26 cellular contexts compared by ENCODE assay signal in the genomic region with DNA sequence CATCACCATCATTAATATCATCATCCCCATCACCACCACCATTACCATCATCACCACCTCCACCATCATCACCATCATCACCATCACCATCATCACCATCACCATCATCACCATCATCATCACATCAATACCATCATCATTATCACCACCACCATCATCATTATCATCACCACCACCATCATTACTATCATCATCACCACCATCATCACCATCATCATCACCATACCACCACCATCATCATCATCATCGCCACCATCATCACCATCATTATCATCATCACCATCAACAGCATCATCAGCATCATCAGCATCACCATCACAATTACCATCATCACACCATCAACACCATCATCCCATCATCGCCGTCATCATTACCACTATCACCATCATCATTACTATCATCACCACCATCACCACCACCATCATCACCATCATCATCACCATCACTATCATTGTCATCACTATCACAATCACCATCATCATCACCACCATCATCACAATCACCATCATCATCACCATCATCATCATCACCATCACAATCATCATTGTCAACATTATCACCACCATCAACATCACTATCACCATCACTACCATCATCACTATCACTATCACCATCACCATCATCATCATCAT.
A peak's percentile ranks its signal among the peaks of the same experiment; 100 is the strongest.
DNase-seq lines count a peak whose midpoint lies in the region; ATAC-seq, FAIRE-seq and TF ChIP-seq lines count a peak whose summit lies in the region.
"Had no signal": no experiment of that assay in that cellular context is flagged by ENCODE, and none has a peak within 500 bp of the region (broad histone marks: within the 10 kb centered on the region; RNA-seq: fewer than 3 reads in every experiment).

No MANE protein-coding gene starts in this region.

- H3K4me1 ChIP-seq in K562 (replicated peaks in 1 of 2; ENCODE audit: control insufficient read depth in 2 of 2, insufficient read depth in 2 of 2, low read length in 2 of 2) = no peaks in the 10 kb centered on the region
- H3K4me1 ChIP-seq in endodermal cell (ENCODE audit: control insufficient read depth, insufficient read depth, low read length) = no peaks in the 10 kb centered on the region
- H3K4me1 ChIP-seq: A549; BE2C; BLaER1 treated with 17β-estradiol and CSF1 and Interleukin-3, amounts not matched to agents 10 nM and 100 nM had no signal

- H3K4me3 ChIP-seq in K562 = no peak overlapping the region
- H3K4me3 ChIP-seq in endodermal cell (ENCODE audit: low read length) = no peak overlapping the region
- H3K4me3 ChIP-seq in foreskin fibroblast (ENCODE audit: low read depth in 1 of 2, low read length in 2 of 2) = no peak overlapping the region
- H3K4me3 ChIP-seq: A549; BLaER1 treated with 17β-estradiol and CSF1 and Interleukin-3, amounts not matched to agents 10 nM and 100 nM; GM23248 had no signal

- H3K36me3 Mint-ChIP-seq in endodermal cell (ENCODE audit: low read depth) = no peaks in the 10 kb centered on the region
- H3K36me3 Mint-ChIP-seq: CD14-positive monocyte; CD8-positive, alpha-beta memory T cell had no signal

- H3K27ac Mint-ChIP-seq in endodermal cell = no peak overlapping the region
- H3K27ac Mint-ChIP-seq: CD14-positive monocyte; CD4-positive, alpha-beta T cell; CD8-positive, alpha-beta memory T cell; H9; HFFc6 had no signal

- CTCF ChIA-PET in K562 (lab: Yijun Ruan, JAX; ENCODE audit: low intra/inter-chr PET ratio) = no interaction called here

- no peak overlapping the region for H3K4me2 ChIP-seq in K562 (ENCODE audit: insufficient read depth, low read length)
- H3K4me2 ChIP-seq: A549; BLaER1 treated with 17β-estradiol and CSF1 and Interleukin-3, amounts not matched to agents 10 nM and 100 nM had no signal

- no TSS peak for BruUV-seq in K562 (replicated peaks; lab: Mats Ljungman, UMichigan)

- no peak overlapping the region for H2AFZ ChIP-seq in K562 (ENCODE audit: low read depth, low read length)
- H2AFZ ChIP-seq: GM23248 had no signal

- no peaks in the 10 kb centered on the region for H3K9me3 ChIP-seq in K562 (replicated peaks; ENCODE audit: control insufficient read depth, insufficient read depth, low read depth, low read length)
- H3K9me3 ChIP-seq in endodermal cell (ENCODE audit: control insufficient read depth, low read length) = no peaks in the 10 kb centered on the region
- H3K9me3 ChIP-seq: A549; BE2C; BLaER1 treated with 17β-estradiol and CSF1 and Interleukin-3, amounts not matched to agents 10 nM and 100 nM had no signal

- H3K27ac ChIP-seq in K562 (ENCODE audit: extremely low read depth, low read depth, low read length) (no peak overlapping the region), endodermal cell (ENCODE audit: low read depth, low read length) (no peak overlapping the region)
- H3K27ac ChIP-seq: A549; BLaER1 treated with 17β-estradiol and CSF1 and Interleukin-3, amounts not matched to agents 10 nM and 100 nM; GM23248 had no signal

- no peak for TF ChIP-seq CTCF in K562 (IDR thresholded peaks at IDR 0.05 in 2 of 3, conservative IDR thresholded peaks at IDR 0.05 in 1 of 3; ENCODE audit: insufficient read depth in 2 of 3, low read depth in 1 of 3, low read length in 3 of 3)
- TF ChIP-seq CTCF in endodermal cell (conservative IDR thresholded peaks at IDR 0.05) = no peak
- TF ChIP-seq CTCF in foreskin fibroblast (IDR thresholded peaks at IDR 0.05; ENCODE audit: low read depth, low read length) = no peak

- H3K79me2 ChIP-seq in K562 (ENCODE audit: control insufficient read depth, insufficient read depth, low read length) = no peaks in the 10 kb centered on the region

- POLR2A ChIA-PET in K562 (lab: Yijun Ruan, JAX) = no interaction called here

- H3K9me3 Mint-ChIP-seq in endodermal cell = no peaks in the 10 kb centered on the region
- H3K9me3 Mint-ChIP-seq: CD4-positive, alpha-beta T cell; H9 had no signal

- DNase-seq in GM12891 (ENCODE audit: insufficient read length, low spot score) (no peak), HTR-8/SVneo (ENCODE audit: insufficient read length, low spot score) (no peak), K562 (ENCODE audit: extremely low read depth in 1 of 4, low spot score in 3 of 4) (no peak), endodermal cell (peak; percentile 1), left cardiac atrium (no peak), foreskin fibroblast (no peak)
- DNase-seq: 8988T; ACHN; AML-193; BE2C; CD4-positive, alpha-beta T cell; CD8-positive, alpha-beta memory T cell; DMS 273 treated with DMSO at 0.1 percent for 48 hours; DMS79; EL; GDM1; GM23248; H9; HFFc6 had no signal

- no peak overlapping the region for H3K4me3 Mint-ChIP-seq in endodermal cell
- H3K4me3 Mint-ChIP-seq: CD14-positive monocyte; CD4-positive, alpha-beta T cell; CD8-positive, alpha-beta memory T cell; H9; HFFc6 had no signal

- H4K20me1 ChIP-seq in K562 (replicated peaks; ENCODE audit: control insufficient read depth, insufficient read depth, low read length) = no peaks in the 10 kb centered on the region
- H4K20me1 ChIP-seq: BLaER1 treated with 17β-estradiol and CSF1 and Interleukin-3, amounts not matched to agents 10 nM and 100 nM had no signal

- TF ChIP-seq POLR2A in GM12891 (IDR thresholded peaks at IDR 0.05; ENCODE audit: low read depth, low read length) (no peak), K562 (conservative IDR thresholded peaks at IDR 0.05) (no peak)

- 0% methylated on average over 3 of the region's 3 CpGs for WGBS in K562 (ENCODE audit: insufficient coverage, low coverage, missing lambda C conversion rate)
- 88 to 94% methylated on average over 3 of the region's 3 CpGs for WGBS in endodermal cell (ENCODE audit: insufficient coverage in 1 of 2, insufficient read length in 1 of 2), 2 experiments

- no peak for TF ChIP-seq EP300 in K562 (IDR thresholded peaks at IDR 0.05; ENCODE audit: low read length)

- TF ChIP-seq RAD21 in K562 (CRISPR knock-in tag; conservative IDR thresholded peaks at IDR 0.05 in 1 of 2, IDR thresholded peaks at IDR 0.05 in 1 of 2) = no peak

- H3K4me1 Mint-ChIP-seq in endodermal cell = no peaks in the 10 kb centered on the region
- H3K4me1 Mint-ChIP-seq: CD14-positive monocyte; CD8-positive, alpha-beta memory T cell; H9 had no signal

- intact Hi-C loops in K562 (cut with micrococcal nuclease) (no loop called here), left cardiac atrium (cut with DNase I) (no loop called here)

- no peaks in the 10 kb centered on the region for H3K27me3 Mint-ChIP-seq in endodermal cell (ENCODE audit: insufficient read depth)
- H3K27me3 Mint-ChIP-seq: CD4-positive, alpha-beta T cell; CD8-positive, alpha-beta memory T cell had no signal

- peak; percentile 80 for FAIRE-seq in GM12891 (lab: Jason Lieb, UNC)
- FAIRE-seq in HTR-8/SVneo (lab: Jason Lieb, UNC) = peak; percentile 97
- no peak for FAIRE-seq in K562 (lab: Jason Lieb, UNC)
- FAIRE-seq: A549, D721Med, GM12892 had no signal

- in situ Hi-C loops in K562 (cut with MboI) = no loop called here

- H3K9ac ChIP-seq in K562 (ENCODE audit: insufficient read depth in 1 of 2, low read depth in 2 of 2, low read length in 2 of 2) = no peak overlapping the region
- H3K9ac ChIP-seq in endodermal cell (ENCODE audit: extremely low read depth, low read length, poor library complexity, severe bottlenecking) = no peak overlapping the region
- H3K9ac ChIP-seq: BLaER1 treated with 17β-estradiol and CSF1 and Interleukin-3, amounts not matched to agents 10 nM and 100 nM; GM23248 had no signal

- no peaks in the 10 kb centered on the region for H3K27me3 ChIP-seq in K562 (ENCODE audit: control insufficient read depth in 2 of 2, insufficient read depth in 2 of 2, low read length in 2 of 2)
- no peaks in the 10 kb centered on the region for H3K27me3 ChIP-seq in endodermal cell (ENCODE audit: control insufficient read depth, insufficient read depth, low read length, poor library complexity, severe bottlenecking)
- H3K27me3 ChIP-seq: BE2C; BLaER1 treated with 17β-estradiol and CSF1 and Interleukin-3, amounts not matched to agents 10 nM and 100 nM had no signal

- no peaks in the 10 kb centered on the region for H3K9me1 ChIP-seq in K562 (ENCODE audit: control insufficient read depth, insufficient read depth, low read length)

- ATAC-seq in K562 (no peak), left cardiac atrium (no peak), GM21825 (IDR thresholded peaks at IDR 0.05; ENCODE audit: unreplicated experiment) (no peak)
- ATAC-seq: A549, HCT116 had no signal

- H3K36me3 ChIP-seq in K562 (ENCODE audit: control insufficient read depth, insufficient read depth, low read length) = no peaks in the 10 kb centered on the region
- no peaks in the 10 kb centered on the region for H3K36me3 ChIP-seq in endodermal cell (ENCODE audit: control insufficient read depth, insufficient read depth, low read length)
- H3K36me3 ChIP-seq: BE2C; BLaER1 treated with 17β-estradiol and CSF1 and Interleukin-3, amounts not matched to agents 10 nM and 100 nM had no signal

TF ChIP-seq in GM12891, 5 proteins besides CTCF, POLR2A, EP300 and RAD21:
- TF ChIP-seq SPI1 (IDR thresholded peaks at IDR 0.05; ENCODE audit: low read depth, low read length) (no peak), PAX5 (IDR thresholded peaks at IDR 0.05; ENCODE audit: insufficient read depth, low read length, severe bottlenecking) (no peak), POU2F2 (IDR thresholded peaks at IDR 0.05; ENCODE audit: low read depth, low read length) (no peak), TAF1 (IDR thresholded peaks at IDR 0.05; ENCODE audit: low read depth, low read length) (no peak), POLR2AphosphoS5 (IDR thresholded peaks at IDR 0.05; ENCODE audit: low read depth, low read length) (no peak)

TF ChIP-seq in K562, 482 proteins besides CTCF, POLR2A, EP300 and RAD21 (continues in another document):
- TF ChIP-seq ZNF699 (CRISPR knock-in tag; IDR thresholded peaks at IDR 0.05; ENCODE audit: insufficient replicate concordance) = no peak
- no peak for TF ChIP-seq ATF1 (CRISPR knock-in tag; IDR thresholded peaks at IDR 0.05)
- peak; percentile 39 for TF ChIP-seq ATF1 (tag; IDR thresholded peaks at IDR 0.05)
- TF ChIP-seq SPI1 (IDR thresholded peaks at IDR 0.05; ENCODE audit: borderline replicate concordance, low read depth, low read length) = no peak
- no peak for TF ChIP-seq ZKSCAN3 (CRISPR knock-in tag; IDR thresholded peaks at IDR 0.05)
- TF ChIP-seq ELF4 (CRISPR knock-in tag; IDR thresholded peaks at IDR 0.05) = peak; percentile 47; the same call in 1 of the 2 replicates
- no peak for TF ChIP-seq RBM22 (IDR thresholded peaks at IDR 0.05; ENCODE audit: low read depth, low read length, poor library complexity, severe bottlenecking)
- no peak for TF ChIP-seq ZKSCAN8 (CRISPR knock-in tag; IDR thresholded peaks at IDR 0.05)
- TF ChIP-seq, protein P1, sequence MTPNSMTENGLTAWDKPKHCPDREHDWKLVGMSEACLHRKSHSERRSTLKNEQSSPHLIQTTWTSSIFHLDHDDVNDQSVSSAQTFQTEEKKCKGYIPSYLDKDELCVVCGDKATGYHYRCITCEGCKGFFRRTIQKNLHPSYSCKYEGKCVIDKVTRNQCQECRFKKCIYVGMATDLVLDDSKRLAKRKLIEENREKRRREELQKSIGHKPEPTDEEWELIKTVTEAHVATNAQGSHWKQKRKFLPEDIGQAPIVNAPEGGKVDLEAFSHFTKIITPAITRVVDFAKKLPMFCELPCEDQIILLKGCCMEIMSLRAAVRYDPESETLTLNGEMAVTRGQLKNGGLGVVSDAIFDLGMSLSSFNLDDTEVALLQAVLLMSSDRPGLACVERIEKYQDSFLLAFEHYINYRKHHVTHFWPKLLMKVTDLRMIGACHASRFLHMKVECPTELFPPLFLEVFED (CRISPR knock-in tag; conservative IDR thresholded peaks at IDR 0.05) = 0 out of 2 replicates have a peak, but pooled peaks have one; percentile 40
